14 cellular contexts compared by ENCODE assay signal in genomic region chr2:122329266-122329665, GRCh38.
A peak's percentile ranks its signal among the peaks of the same experiment; 100 is the strongest.
DNase-seq lines count a peak whose midpoint lies in the region; TF ChIP-seq lines count a peak whose summit lies in the region.
"Had no signal": no experiment of that assay in that cellular context is flagged by ENCODE, and none has a peak within 500 bp of the region (broad histone marks: within the 10 kb centered on the region; RNA-seq: fewer than 3 reads in every experiment).

No MANE protein-coding gene starts in this region.

- DNase-seq in MCF 10A (ENCODE audit: unreplicated experiment) (peak; percentile 37), breast epithelium (ENCODE audit: low spot score in 2 of 2) (no peak), HS-5 (ENCODE audit: low read depth) (peak; percentile 49), cardiac fibroblast (ENCODE audit: low read depth in 2 of 2) (peak; percentile 11 to 19), retinal pigment epithelial cell (ENCODE audit: low read depth) (peak; percentile 27), CD1c-positive myeloid dendritic cell (ENCODE audit: extremely low spot score) (no peak), MV-4-11 (lab: John Stamatoyannopoulos, UW) (no peak)
- DNase-seq in activated T-helper 1 cell treated with anti-CD3 and anti-CD28 coated beads, Interleukin-12 subunit alpha, Interleukin-12 subunit beta, Interleukin-2, Interleukin-4 antibody, amounts not matched to agents 30 ng/mL and 10 ng/mL and 1 ng/mL, durations not matched to agents 14 hours and 24 hours and 36 hours (ENCODE audit: low spot score) = no peak
- DNase-seq: 8988T, ACHN, BE2C, GOT3, H9 had no signal

- H3K27ac Mint-ChIP-seq in MCF 10A (ENCODE audit: low read depth, unreplicated experiment) = no peak overlapping the region
- H3K27ac Mint-ChIP-seq in activated T-helper 1 cell treated with anti-CD3 and anti-CD28 coated beads, Interleukin-12 subunit alpha, Interleukin-12 subunit beta, Interleukin-2, Interleukin-4 antibody, amounts not matched to agents 30 ng/mL and 10 ng/mL and 1 ng/mL, durations not matched to agents 14 hours and 24 hours and 36 hours = no peak overlapping the region
- H3K27ac Mint-ChIP-seq: H9 had no signal

- no TSS peak for BruUV-seq in MCF 10A (replicated peaks; lab: Mats Ljungman, UMichigan)

- H3K27me3 ChIP-seq in breast epithelium = peaks cover 0 to 3% of the 10 kb centered on the region in 2 donors
- H3K27me3 ChIP-seq: BE2C had no signal

- H3K4me3 Mint-ChIP-seq in MCF 10A (ENCODE audit: unreplicated experiment) = no peak overlapping the region
- no peak overlapping the region for H3K4me3 Mint-ChIP-seq in activated T-helper 1 cell treated with anti-CD3 and anti-CD28 coated beads, Interleukin-12 subunit alpha, Interleukin-12 subunit beta, Interleukin-2, Interleukin-4 antibody, amounts not matched to agents 30 ng/mL and 10 ng/mL and 1 ng/mL, durations not matched to agents 14 hours and 24 hours and 36 hours
- H3K4me3 Mint-ChIP-seq: H9 had no signal

- no peak overlapping the region for H3K4me3 ChIP-seq in breast epithelium
- H3K4me3 ChIP-seq in cardiac fibroblast (replicated peaks in 1 of 2; ENCODE audit: low read depth in 2 of 2, low read length in 2 of 2) = no peak overlapping the region
- H3K4me3 ChIP-seq in retinal pigment epithelial cell (ENCODE audit: low read length) = no peak overlapping the region

- H3K9me3 ChIP-seq in breast epithelium = no peaks in the 10 kb centered on the region
- H3K9me3 ChIP-seq: BE2C had no signal

- no peaks in the 10 kb centered on the region for H3K36me3 ChIP-seq in breast epithelium
- H3K36me3 ChIP-seq: BE2C had no signal

- H3K4me1 Mint-ChIP-seq in MCF 10A (ENCODE audit: insufficient read depth, unreplicated experiment) = no peaks in the 10 kb centered on the region
- no peaks in the 10 kb centered on the region for H3K4me1 Mint-ChIP-seq in activated T-helper 1 cell treated with anti-CD3 and anti-CD28 coated beads, Interleukin-12 subunit alpha, Interleukin-12 subunit beta, Interleukin-2, Interleukin-4 antibody, amounts not matched to agents 30 ng/mL and 10 ng/mL and 1 ng/mL, durations not matched to agents 14 hours and 24 hours and 36 hours (ENCODE audit: low read depth)

- peaks cover 24% of the 10 kb centered on the region for H3K27me3 Mint-ChIP-seq in MCF 10A (ENCODE audit: insufficient read depth, unreplicated experiment)
- H3K27me3 Mint-ChIP-seq in activated T-helper 1 cell treated with anti-CD3 and anti-CD28 coated beads, Interleukin-12 subunit alpha, Interleukin-12 subunit beta, Interleukin-2, Interleukin-4 antibody, amounts not matched to agents 30 ng/mL and 10 ng/mL and 1 ng/mL, durations not matched to agents 14 hours and 24 hours and 36 hours (ENCODE audit: insufficient read depth) = no peaks in the 10 kb centered on the region

- POLR2A ChIA-PET in MCF 10A (lab: Yijun Ruan, JAX) = interaction anchor here (0.6 kb wide), 1 partner anchor 410 kb away, joined by 3 read pairs; no protein-coding TSS in a partner anchor

- H3K9me3 Mint-ChIP-seq in MCF 10A (ENCODE audit: unreplicated experiment) = no peaks in the 10 kb centered on the region
- H3K9me3 Mint-ChIP-seq in activated T-helper 1 cell treated with anti-CD3 and anti-CD28 coated beads, Interleukin-12 subunit alpha, Interleukin-12 subunit beta, Interleukin-2, Interleukin-4 antibody, amounts not matched to agents 30 ng/mL and 10 ng/mL and 1 ng/mL, durations not matched to agents 14 hours and 24 hours and 36 hours = no peaks in the 10 kb centered on the region

- CTCF ChIA-PET in MCF 10A (lab: Yijun Ruan, JAX) = no interaction called here

- H3K4me1 ChIP-seq in breast epithelium = no peaks in the 10 kb centered on the region
- H3K4me1 ChIP-seq: BE2C had no signal

- no peak overlapping the region for H3K27ac ChIP-seq in breast epithelium
- H3K27ac ChIP-seq: C4-2B had no signal

- intact Hi-C loops in MCF 10A (cut with micrococcal nuclease) (no loop called here), breast epithelium (cut with DNase I; ENCODE audit: low total_unique reads) (no loop called here)
- intact Hi-C loops in activated T-helper 1 cell treated with anti-CD3 and anti-CD28 coated beads, Interleukin-12 subunit alpha, Interleukin-12 subunit beta, Interleukin-2, Interleukin-4 antibody, amounts not matched to agents 30 ng/mL and 10 ng/mL and 1 ng/mL, durations not matched to agents 14 hours and 24 hours and 36 hours (cut with micrococcal nuclease) = no loop called here

- TF ChIP-seq POLR2A in breast epithelium (IDR thresholded peaks at IDR 0.05) = no peak

- no peaks in the 10 kb centered on the region for H3K36me3 Mint-ChIP-seq in MCF 10A (ENCODE audit: insufficient read depth, unreplicated experiment)
- no peaks in the 10 kb centered on the region for H3K36me3 Mint-ChIP-seq in activated T-helper 1 cell treated with anti-CD3 and anti-CD28 coated beads, Interleukin-12 subunit alpha, Interleukin-12 subunit beta, Interleukin-2, Interleukin-4 antibody, amounts not matched to agents 30 ng/mL and 10 ng/mL and 1 ng/mL, durations not matched to agents 14 hours and 24 hours and 36 hours (ENCODE audit: low read depth)

- TF ChIP-seq CTCF in MCF 10A (IDR thresholded peaks at IDR 0.05; ENCODE audit: unreplicated experiment) (no peak), breast epithelium (IDR thresholded peaks at IDR 0.05) (no peak), cardiac fibroblast (IDR thresholded peaks at IDR 0.05; ENCODE audit: low read depth, low read length) (no peak), retinal pigment epithelial cell (conservative IDR thresholded peaks at IDR 0.05; ENCODE audit: low read depth, low read length) (no peak)

Comparison
In these comparisons a context has a peak if more than half of its experiments do, and no peak if none do; other contexts are left out.
1. DNase-seq: peak in MCF 10A (single experiment), HS-5 (single experiment), cardiac fibroblast (2 of 2) and retinal pigment epithelial cell (single experiment); none in breast epithelium (0 of 2), activated T-helper 1 cell treated with anti-CD3 and anti-CD28 coated beads, Interleukin-12 subunit alpha, Interleukin-12 subunit beta, Interleukin-2, Interleukin-4 antibody, amounts not matched to agents 30 ng/mL and 10 ng/mL and 1 ng/mL, durations not matched to agents 14 hours and 24 hours and 36 hours (single experiment), CD1c-positive myeloid dendritic cell (single experiment) and MV-4-11 (single experiment).